Comparison of ENCODE assay signal across 8 cellular contexts in the genomic region with DNA sequence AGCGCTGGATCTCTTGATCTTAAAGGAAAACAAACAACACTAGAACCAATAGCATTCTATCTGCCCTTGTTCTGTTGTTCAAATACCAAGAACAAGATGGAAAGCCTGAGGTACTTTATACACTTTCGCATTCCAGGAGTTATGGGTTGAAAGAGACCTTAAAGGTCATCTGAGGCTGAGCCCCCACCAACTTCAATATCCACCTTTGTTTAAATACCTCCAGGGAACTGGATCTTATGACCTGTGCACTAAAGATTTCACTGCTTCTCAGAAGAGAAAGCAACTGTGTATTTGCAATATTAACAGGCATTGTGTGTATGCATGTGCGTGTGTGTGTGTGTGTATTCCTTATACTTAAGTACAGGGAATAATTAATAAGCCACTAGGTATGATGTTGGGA.
"Had no signal": no experiment of that assay in that cellular context is flagged by ENCODE, and none has a peak within 500 bp of the region (broad histone marks: within the 10 kb centered on the region; RNA-seq: fewer than 3 reads in every experiment).

No MANE protein-coding gene starts in this region.

- H3K27me3 Mint-ChIP-seq: IgD-negative memory B cell had no signal

- H3K27ac ChIP-seq: HL-60, KMS-11 had no signal

- H3K4me3 ChIP-seq: K562 had no signal

- H3K4me3 Mint-ChIP-seq: IgD-negative memory B cell had no signal

- ATAC-seq: HepG2, K562 had no signal

- DNase-seq: IMR-90, KBM-7, KG1 had no signal

- H3K4me2 ChIP-seq: KMS-11 had no signal

- H3K27ac Mint-ChIP-seq: IgD-negative memory B cell had no signal
